ENCODE assay signal across 1 cellular context in genomic region chr2:234672498-234673150, GRCh38.
TF ChIP-seq lines count a peak whose summit lies in the region.

No MANE protein-coding gene starts in this region.

TF ChIP-seq in HCT116, 20 proteins besides CTCF, POLR2A, EP300 and RAD21 (continued from another document):
- TF ChIP-seq REST (IDR thresholded peaks at IDR 0.05; ENCODE audit: low read depth), result no peak
- no peak for TF ChIP-seq SIN3A (IDR thresholded peaks at IDR 0.05; ENCODE audit: low read depth)
TF ChIP-seq in HCT116: peak in this region for 0.
